In the genomic region with DNA sequence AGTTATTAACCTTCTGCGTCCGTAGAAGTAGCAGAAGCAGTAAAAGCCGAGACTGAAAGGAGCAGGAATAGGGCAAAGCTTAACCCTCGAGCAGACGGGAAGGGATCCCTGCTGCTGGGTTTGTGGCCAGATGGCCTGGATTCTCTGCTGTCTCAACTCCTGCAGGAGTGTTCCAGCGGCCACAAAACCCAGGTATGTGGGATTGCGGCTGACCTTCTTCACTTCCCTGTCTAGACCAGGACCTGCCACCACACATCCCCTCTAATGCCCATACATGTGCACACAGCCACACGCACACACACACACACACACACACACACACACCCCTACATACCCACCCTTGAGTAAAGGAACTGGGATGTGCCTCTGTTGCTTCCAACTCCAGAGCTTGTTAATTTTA, we compare ENCODE assay signal across 17 cellular contexts.
"Had no signal": no experiment of that assay in that cellular context is flagged by ENCODE, and none has a peak within 500 bp of the region (broad histone marks: within the 10 kb centered on the region; RNA-seq: fewer than 3 reads in every experiment).

No MANE protein-coding gene starts in this region.

- H3K9me3 Mint-ChIP-seq: neural progenitor cell had no signal

- H3K4me3 Mint-ChIP-seq: natural killer cell, neural progenitor cell had no signal

- H3K4me1 ChIP-seq: heart left ventricle, neural progenitor cell, pancreas, stomach had no signal

- H3K9me3 ChIP-seq: heart left ventricle, mucosa of descending colon, pancreas, stomach, thoracic aorta, transverse colon had no signal

- DNase-seq: effector memory CD4-positive, alpha-beta T cell; heart left ventricle; hippocampal formation; kidney glomerular epithelial cell; mucosa of descending colon; natural killer cell; occipital lobe; pancreas; stimulated activated naive CD4-positive, alpha-beta T cell; stomach; substantia nigra; transverse colon had no signal

- H3K27ac Mint-ChIP-seq: natural killer cell, neural progenitor cell had no signal

- H3K4me2 ChIP-seq: neural progenitor cell had no signal

- H3K4me1 Mint-ChIP-seq: natural killer cell, neural progenitor cell had no signal

- H3K36me3 Mint-ChIP-seq: natural killer cell, neural progenitor cell had no signal

- H2AFZ ChIP-seq: neural progenitor cell had no signal

- H3K36me3 ChIP-seq: heart left ventricle, neural progenitor cell, pancreas, stomach, thoracic aorta, transverse colon had no signal

- H3K4me3 ChIP-seq: heart left ventricle, mucosa of descending colon, neural progenitor cell, pancreas, skin epidermis, stomach, thoracic aorta, transverse colon had no signal

- H3K27me3 ChIP-seq: heart left ventricle, neural progenitor cell, pancreas, stomach, transverse colon had no signal

- H3K9ac ChIP-seq: neural progenitor cell had no signal

- H3K27ac ChIP-seq: heart left ventricle, neural progenitor cell, pancreas, skin epidermis, stomach, thoracic aorta, transverse colon had no signal

- FAIRE-seq: endometrium, frontal cortex, pancreas had no signal
